13 cellular contexts compared by ENCODE assay signal in genomic region chr2:173991857-173992588, GRCh38. TPM values are rescaled to one million over a fixed set of nuclear protein-coding genes. Genes with fewer than 3 reads are reported as not detected.
DNase-seq lines count a peak whose midpoint lies in the region; ATAC-seq and TF ChIP-seq lines count a peak whose summit lies in the region.
"Had no signal": no experiment of that assay in that cellular context is flagged by ENCODE, and none has a peak within 500 bp of the region (broad histone marks: within the 10 kb centered on the region; RNA-seq: fewer than 3 reads in every experiment).

No MANE protein-coding gene starts in this region.

- H3K9me3 ChIP-seq in ascending aorta (no peaks in the 10 kb centered on the region), right cardiac atrium (ENCODE audit: control insufficient read depth, low read length) (no peaks in the 10 kb centered on the region)

- no peaks in the 10 kb centered on the region for H3K36me3 ChIP-seq in GM23338 (ENCODE audit: insufficient read depth)
- H3K36me3 ChIP-seq in ascending aorta: no peaks in the 10 kb centered on the region

- H3K27me3 ChIP-seq in GM23338 (ENCODE audit: insufficient read depth) (no peaks in the 10 kb centered on the region), ascending aorta (no peaks in the 10 kb centered on the region), right cardiac atrium (ENCODE audit: control insufficient read depth, insufficient read depth) (no peaks in the 10 kb centered on the region)

- H3K9me2 ChIP-seq in GM23338 (ENCODE audit: insufficient read depth): no peaks in the 10 kb centered on the region

- no peaks in the 10 kb centered on the region for H3F3A ChIP-seq in GM23338 (replicated peaks; ENCODE audit: low read depth)

- H3K27me3 Mint-ChIP-seq in GM23338 (ENCODE audit: insufficient read depth, low read depth, poor library complexity): peaks cover 2% of the 10 kb centered on the region
- no peaks in the 10 kb centered on the region for H3K27me3 Mint-ChIP-seq in stimulated activated memory B cell treated with anti-CD40 and anti-IgM and Interleukin-4, amounts not matched to agents 10 μg/mL and 1 μg/mL and 100 μg/mL, for 72 hours
- H3K27me3 Mint-ChIP-seq: activated naive CD4-positive, alpha-beta T cell treated with anti-CD3 and anti-CD28 coated beads, Interleukin-2, amount 50 U/mL, for 24 hours had no signal

- H3K4me1 Mint-ChIP-seq in GM23338: peaks cover 10% of the 10 kb centered on the region; the same call in 2 of the 3 replicates
- peaks cover 35% of the 10 kb centered on the region for H3K4me1 Mint-ChIP-seq in stimulated activated memory B cell treated with anti-CD40 and anti-IgM and Interleukin-4, amounts not matched to agents 10 μg/mL and 1 μg/mL and 100 μg/mL, for 72 hours
- H3K4me1 Mint-ChIP-seq: activated naive CD4-positive, alpha-beta T cell treated with anti-CD3 and anti-CD28 coated beads, Interleukin-2, amount 50 U/mL, for 24 hours had no signal

- H3K4me1 ChIP-seq in GM23338 (ENCODE audit: insufficient read depth): no peaks in the 10 kb centered on the region
- H3K4me1 ChIP-seq in ascending aorta: peaks cover 18 to 54% of the 10 kb centered on the region in 2 donors
- peaks cover 18% of the 10 kb centered on the region for H3K4me1 ChIP-seq in right cardiac atrium (ENCODE audit: control insufficient read depth, insufficient read depth, low read length)

- H3K4me3 ChIP-seq in GM23338 (no peak overlapping the region), ascending aorta (peak overlapping the region; percentile 27 to 28), right cardiac atrium (ENCODE audit: low read length) (no peak overlapping the region)
- H3K4me3 ChIP-seq: K562 had no signal

- H3K27ac ChIP-seq in GM23338 (ENCODE audit: low read depth) (no peak overlapping the region), ascending aorta (peak overlapping the region; percentile 76 to 83), right cardiac atrium (ENCODE audit: low read length) (peak overlapping the region; percentile 71)

- no peak for TF ChIP-seq CTCF in GM23338 (conservative IDR thresholded peaks at IDR 0.05; ENCODE audit: low read depth in 2 of 2)
- TF ChIP-seq CTCF in ascending aorta (IDR thresholded peaks at IDR 0.05): no peak

- H3K4me2 ChIP-seq in GM23338: no peak overlapping the region

- H4K20me1 ChIP-seq in GM23338 (replicated peaks; ENCODE audit: insufficient read depth): no peaks in the 10 kb centered on the region

- no peak overlapping the region for H3K27ac Mint-ChIP-seq in GM23338
- peak overlapping the region; percentile 66 for H3K27ac Mint-ChIP-seq in stimulated activated memory B cell treated with anti-CD40 and anti-IgM and Interleukin-4, amounts not matched to agents 10 μg/mL and 1 μg/mL and 100 μg/mL, for 72 hours
- H3K27ac Mint-ChIP-seq: activated naive CD4-positive, alpha-beta T cell treated with anti-CD3 and anti-CD28 coated beads, Interleukin-2, amount 50 U/mL, for 24 hours; natural killer cell had no signal

- intact Hi-C loops in ascending aorta (cut with DNase I) (loop anchor here (2.0 kb wide), 2 partner anchors 13 to 45 kb away; no protein-coding TSS in a partner anchor), right cardiac atrium (cut with DNase I) (no loop called here)

- H3K4me3 Mint-ChIP-seq in GM23338: no peak overlapping the region
- no peak overlapping the region for H3K4me3 Mint-ChIP-seq in stimulated activated memory B cell treated with anti-CD40 and anti-IgM and Interleukin-4, amounts not matched to agents 10 μg/mL and 1 μg/mL and 100 μg/mL, for 72 hours
- H3K4me3 Mint-ChIP-seq: activated naive CD4-positive, alpha-beta T cell treated with anti-CD3 and anti-CD28 coated beads, Interleukin-2, amount 50 U/mL, for 24 hours; natural killer cell had no signal

- H2AFZ ChIP-seq in GM23338: 0 out of 2 replicates have a peak overlapping the region, but pooled peaks have one; percentile 32

- ATAC-seq in GM23338 (no peak), right cardiac atrium (peak; percentile 80 to 89), GM21360 (IDR thresholded peaks at IDR 0.05; ENCODE audit: unreplicated experiment) (no peak), HG03039 (IDR thresholded peaks at IDR 0.05; ENCODE audit: unreplicated experiment) (no peak)
- ATAC-seq in stimulated activated memory B cell treated with anti-CD40 and anti-IgM and Interleukin-4, amounts not matched to agents 10 μg/mL and 1 μg/mL and 100 μg/mL, for 72 hours: no peak
- ATAC-seq: natural killer cell had no signal

- WGBS in right cardiac atrium: 39% methylated on average over 5 of the region's 5 CpGs

- H3K79me2 ChIP-seq in GM23338 (replicated peaks; ENCODE audit: insufficient read depth): no peaks in the 10 kb centered on the region

- H3K9me3 Mint-ChIP-seq in GM23338: no peaks in the 10 kb centered on the region
- no peaks in the 10 kb centered on the region for H3K9me3 Mint-ChIP-seq in stimulated activated memory B cell treated with anti-CD40 and anti-IgM and Interleukin-4, amounts not matched to agents 10 μg/mL and 1 μg/mL and 100 μg/mL, for 72 hours
- H3K9me3 Mint-ChIP-seq: activated naive CD4-positive, alpha-beta T cell treated with anti-CD3 and anti-CD28 coated beads, Interleukin-2, amount 50 U/mL, for 24 hours; natural killer cell had no signal

- no peak for DNase-seq in GM23338 (ENCODE audit: low spot score)
- peak; percentile 12 to 91 for DNase-seq in ascending aorta (ENCODE audit: low spot score in 2 of 2)
- DNase-seq in right cardiac atrium: peak; percentile 93 to 98 (median 94)
- DNase-seq in mucosa of gallbladder (ENCODE audit: low spot score): no peak
- no peak for DNase-seq in effector CD8-positive, alpha-beta T cell (lab: John Stamatoyannopoulos, UW)
- DNase-seq: DMS153, erythroblast, natural killer cell had no signal

- H3K36me3 Mint-ChIP-seq in GM23338 (ENCODE audit: low read depth): no peaks in the 10 kb centered on the region
- no peaks in the 10 kb centered on the region for H3K36me3 Mint-ChIP-seq in stimulated activated memory B cell treated with anti-CD40 and anti-IgM and Interleukin-4, amounts not matched to agents 10 μg/mL and 1 μg/mL and 100 μg/mL, for 72 hours
- H3K36me3 Mint-ChIP-seq: activated naive CD4-positive, alpha-beta T cell treated with anti-CD3 and anti-CD28 coated beads, Interleukin-2, amount 50 U/mL, for 24 hours; natural killer cell had no signal

TF ChIP-seq in GM23338, 12 proteins besides CTCF, POLR2A, EP300 and RAD21:
- TF ChIP-seq NANOG (IDR thresholded peaks at IDR 0.05; ENCODE audit: borderline replicate concordance) (no peak), POLR2AphosphoS5 (IDR thresholded peaks at IDR 0.05; ENCODE audit: low read depth) (no peak), ZNF331 (CRISPR knock-in tag; IDR thresholded peaks at IDR 0.05; ENCODE audit: low read depth) (no peak), ZNF114 (CRISPR knock-in tag; IDR thresholded peaks at IDR 0.05) (no peak), EZH2phosphoT487 (IDR thresholded peaks at IDR 0.05; ENCODE audit: unreplicated experiment) (no peak)

RNA-seq across cellular contexts. Expression of gene SP3, which starts 26.9 kb away (rescaled TPM):
- total RNA-seq in GM23338 (2014; rRNA removed; shearing (Covaris generic)): 96.9 and 110 TPM in 2 replicates
- polyA plus RNA-seq in GM23338 (2016; fragmentation: Nextera tagmentation; extraction: Ambion mirVana): 21.9 and 24.1 TPM in 2 replicates
- total RNA-seq in ascending aorta: 58.0 TPM
- 10 to 100 TPM; 44.8 to 52.2 (median 49.0) TPM for total RNA-seq in right cardiac atrium
- 14.9 TPM for polyA plus RNA-seq in right cardiac atrium
- total RNA-seq in mucosa of gallbladder: 66.0 TPM

Comparison
In these comparisons a context has a peak if more than half of its experiments do, and no peak if none do; other contexts are left out.
1. ATAC-seq: peak in right cardiac atrium (2 of 2); none in GM23338 (single experiment), stimulated activated memory B cell treated with anti-CD40 and anti-IgM and Interleukin-4, amounts not matched to agents 10 μg/mL and 1 μg/mL and 100 μg/mL, for 72 hours (single experiment), GM21360 (single experiment) and HG03039 (single experiment).
2. DNase-seq: peak in ascending aorta (2 of 2) and right cardiac atrium (3 of 3); none in GM23338 (single experiment), mucosa of gallbladder (single experiment) and effector CD8-positive, alpha-beta T cell (single experiment).
3. H3K4me3 ChIP-seq: peak in ascending aorta (2 of 2); none in GM23338 (single experiment) and right cardiac atrium (single experiment).